Comparison of ENCODE assay signal across 1 cellular context in the genomic region with DNA sequence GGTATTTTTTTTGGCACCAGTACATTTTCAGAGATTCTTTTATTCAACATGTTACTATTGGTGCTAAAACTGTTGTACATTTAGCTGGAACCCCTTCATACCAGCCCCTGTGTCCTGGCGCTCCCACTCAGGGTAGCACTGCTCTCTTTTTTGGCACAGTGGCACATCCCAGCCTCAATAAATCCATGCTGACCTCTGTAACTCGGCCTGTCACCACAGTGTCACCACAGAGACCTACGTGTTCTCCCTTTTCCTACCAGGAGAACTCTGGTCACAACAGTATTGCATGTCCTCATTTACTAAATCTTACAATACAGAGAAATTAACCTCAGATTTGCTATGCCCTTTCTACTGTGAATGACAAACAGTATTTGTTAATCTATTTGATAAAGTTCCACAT.
TF ChIP-seq lines count a peak whose summit lies in the region.

No MANE protein-coding gene starts in this region.

TF ChIP-seq in HepG2, 621 proteins besides CTCF, POLR2A, EP300 and RAD21 (continued from another document):
- TF ChIP-seq, protein P1, sequence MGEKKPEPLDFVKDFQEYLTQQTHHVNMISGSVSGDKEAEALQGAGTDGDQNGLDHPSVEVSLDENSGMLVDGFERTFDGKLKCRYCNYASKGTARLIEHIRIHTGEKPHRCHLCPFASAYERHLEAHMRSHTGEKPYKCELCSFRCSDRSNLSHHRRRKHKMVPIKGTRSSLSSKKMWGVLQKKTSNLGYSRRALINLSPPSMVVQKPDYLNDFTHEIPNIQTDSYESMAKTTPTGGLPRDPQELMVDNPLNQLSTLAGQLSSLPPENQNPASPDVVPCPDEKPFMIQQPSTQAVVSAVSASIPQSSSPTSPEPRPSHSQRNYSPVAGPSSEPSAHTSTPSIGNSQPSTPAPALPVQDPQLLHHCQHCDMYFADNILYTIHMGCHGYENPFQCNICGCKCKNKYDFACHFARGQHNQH (CRISPR knock-in tag; IDR thresholded peaks at IDR 0.05), result no peak
- TF ChIP-seq GABPA (IDR thresholded peaks at IDR 0.05; ENCODE audit: low read depth, low read length) (no peak), GABPA (CRISPR knock-in tag; IDR thresholded peaks at IDR 0.05; ENCODE audit: low read depth) (no peak), ZNF605 (CRISPR knock-in tag; IDR thresholded peaks at IDR 0.05) (no peak), ARNTL (CRISPR knock-in tag; IDR thresholded peaks at IDR 0.05) (no peak), ATRX (CRISPR knock-in tag; IDR thresholded peaks at IDR 0.05; ENCODE audit: borderline replicate concordance) (no peak), ZNF256 (CRISPR knock-in tag; conservative IDR thresholded peaks at IDR 0.05) (no peak), NR2F1 (CRISPR knock-in tag; IDR thresholded peaks at IDR 0.05) (no peak)
TF ChIP-seq in HepG2: peak in this region for 0.
